8 cellular contexts compared by ENCODE assay signal in the genomic region with DNA sequence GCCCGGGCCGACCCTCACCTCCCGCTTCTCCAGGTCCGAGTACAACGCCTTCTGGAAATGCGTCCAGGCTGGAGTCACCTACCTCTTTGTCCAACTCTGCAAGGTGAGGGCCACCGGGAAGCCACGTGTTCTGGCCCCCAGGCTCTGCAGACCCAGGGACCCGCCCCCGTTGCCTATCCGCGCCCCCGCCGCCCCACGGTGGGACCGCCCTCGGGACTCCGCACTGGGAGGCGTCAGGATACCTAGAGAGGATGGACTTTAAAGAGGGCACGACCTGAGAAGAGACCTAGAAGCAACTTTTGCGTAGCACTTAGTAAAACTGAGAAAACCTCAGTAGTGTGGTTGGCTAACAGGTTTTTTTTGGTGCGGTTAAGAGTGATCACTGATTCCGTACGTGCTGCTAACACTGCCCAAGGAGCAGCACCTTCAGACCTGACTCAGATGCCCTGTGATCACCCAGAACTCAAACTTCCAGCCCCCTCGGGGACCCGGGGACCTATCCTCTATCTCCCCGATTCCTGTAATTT. TPM values are rescaled to one million over a fixed set of nuclear protein-coding genes. Genes with fewer than 3 reads are reported as not detected.
A peak's percentile ranks its signal among the peaks of the same experiment; 100 is the strongest.
DNase-seq lines count a peak whose midpoint lies in the region; ATAC-seq, FAIRE-seq and TF ChIP-seq lines count a peak whose summit lies in the region.

No MANE protein-coding gene starts in this region.

- peak overlapping the region; percentile 100 for H3K4me2 ChIP-seq in K562 (ENCODE audit: insufficient read depth, low read length)

- under 1% methylated on average over 20 of the region's 27 CpGs for WGBS in K562 (ENCODE audit: insufficient coverage, low coverage, missing lambda C conversion rate)

- no peak for DNase-seq in AG04449 (ENCODE audit: low read depth, low spot score)
- DNase-seq in GM19239 (ENCODE audit: insufficient read length, low spot score), result peak; percentile 55
- peak in 4 of 5 experiments; percentile 29 to 83 (median 56) for DNase-seq in T-helper 2 cell
- DNase-seq in K562 (ENCODE audit: extremely low read depth in 1 of 4, low spot score in 3 of 4), result peak; percentile 71 to 89 (median 84)
- DNase-seq in islet precursor cell, result peak; percentile 71
- DNase-seq in stimulated activated CD4-positive, alpha-beta T cell treated with anti-CD3 and anti-CD28 coated beads, Interleukin-4, amount 100 ng/mL, for 24 hours, result peak; percentile 67
- DNase-seq in NCI-H1436 treated with DMSO at 0.1 percent for 48 hours (lab: John Stamatoyannopoulos, UW), result no peak

- peak overlapping the region; percentile 90 for H3K27ac ChIP-seq in K562 (ENCODE audit: extremely low read depth, low read depth, low read length)

- H3K9me1 ChIP-seq in K562 (ENCODE audit: control insufficient read depth, insufficient read depth, low read length), result peaks cover 13% of the 10 kb centered on the region

- no peaks in the 10 kb centered on the region for H3K27me3 ChIP-seq in K562 (ENCODE audit: control insufficient read depth in 2 of 2, insufficient read depth in 2 of 2, low read length in 2 of 2)

- H3K9ac ChIP-seq in K562 (ENCODE audit: insufficient read depth in 1 of 2, low read depth in 2 of 2, low read length in 2 of 2), result peak overlapping the region; percentile 93

- H3K9me3 ChIP-seq in K562 (replicated peaks; ENCODE audit: control insufficient read depth, insufficient read depth, low read depth, low read length), result no peaks in the 10 kb centered on the region

- BruUV-seq in K562 (replicated peaks; lab: Mats Ljungman, UMichigan), result no TSS peak

- FAIRE-seq in GM19239 (lab: Jason Lieb, UNC), result peak; percentile 90
- FAIRE-seq in K562 (lab: Jason Lieb, UNC), result peak; percentile 77

- CTCF ChIA-PET in AG04449 (lab: Yijun Ruan, JAX) (interaction anchor here (4.4 kb wide), 1 partner anchor 12 kb away, joined by 44 read pairs; no protein-coding TSS in a partner anchor), K562 (lab: Yijun Ruan, JAX; ENCODE audit: low intra/inter-chr PET ratio) (interaction anchor here (0.6 to 1.5 kb wide), 2 partner anchors 97 to 171 kb away, joined by 3 to 4 read pairs; no protein-coding TSS in a partner anchor)

- H3K4me3 ChIP-seq in AG04449 (ENCODE audit: low read depth, low read length) (peak overlapping the region; percentile 89), K562 (peak overlapping the region; percentile 96)

- ATAC-seq in HG03520 (IDR thresholded peaks at IDR 0.05; ENCODE audit: unreplicated experiment) (peak; percentile 29), K562 (peak; percentile 67)

- peaks cover 56% of the 10 kb centered on the region; the same call in 2 of the 3 replicates for H3K36me3 ChIP-seq in K562 (ENCODE audit: control insufficient read depth, insufficient read depth, low read length)

- TF ChIP-seq CTCF in AG04449 (IDR thresholded peaks at IDR 0.05; ENCODE audit: insufficient read depth, low read length, missing control alignments) (no peak), K562 (IDR thresholded peaks at IDR 0.05 in 2 of 3, conservative IDR thresholded peaks at IDR 0.05 in 1 of 3; ENCODE audit: insufficient read depth in 2 of 3, low read depth in 1 of 3, low read length in 3 of 3) (no peak)

- POLR2A ChIA-PET in AG04449 (lab: Yijun Ruan, JAX) (no interaction called here), K562 (lab: Yijun Ruan, JAX) (no interaction called here)

- TF ChIP-seq POLR2A in K562 (conservative IDR thresholded peaks at IDR 0.05), result no peak

- H3K79me2 ChIP-seq in K562 (ENCODE audit: control insufficient read depth, insufficient read depth, low read length), result peaks cover 36% of the 10 kb centered on the region

- intact Hi-C loops in K562 (cut with micrococcal nuclease), result no loop called here

- H4K20me1 ChIP-seq in K562 (replicated peaks; ENCODE audit: control insufficient read depth, insufficient read depth, low read length), result peaks cover 9% of the 10 kb centered on the region

- H2AFZ ChIP-seq in K562 (ENCODE audit: low read depth, low read length), result peak overlapping the region; percentile 97

- no peak for TF ChIP-seq EP300 in K562 (IDR thresholded peaks at IDR 0.05; ENCODE audit: low read length)

- peaks cover 16 to 40% of the 10 kb centered on the region in 2 experiments; a peak in 4 of 5 replicates for H3K4me1 ChIP-seq in K562 (replicated peaks in 1 of 2; ENCODE audit: control insufficient read depth in 2 of 2, insufficient read depth in 2 of 2, low read length in 2 of 2)

- TF ChIP-seq RAD21 in K562 (CRISPR knock-in tag; conservative IDR thresholded peaks at IDR 0.05 in 1 of 2, IDR thresholded peaks at IDR 0.05 in 1 of 2), result no peak

- in situ Hi-C loops in K562 (cut with MboI), result no loop called here

RNA-seq across cellular contexts. Expression of gene TMEM147, which starts 0.5 kb away (rescaled TPM):
- total RNA-seq in K562 (2011; cell fraction: chromatin; rRNA removed; ENCODE audit: low replicate concordance), result 68.3 and 181 TPM in 2 replicates
- 322 and 336 TPM in 2 replicates for total RNA-seq in K562 (2011; cell fraction: nucleolus; rRNA removed)
- total RNA-seq in K562 (2011; cell fraction: nucleoplasm; rRNA removed), result 256 and 280 TPM in 2 replicates
- total RNA-seq in K562 (2014; rRNA removed) (161 and 202 TPM in 2 replicates), K562 (2014; rRNA removed; fragmentation: Illumina TruSeq; extraction: Trizol) (101 and 120 TPM in 2 replicates), K562 (2015; rRNA removed; fragmentation: Illumina TruSeq; extraction: Trizol) (124 and 134 TPM in 2 replicates), K562 (2021) (142 and 162 TPM in 2 replicates)
- polyA plus RNA-seq in K562 (2011; rRNA removed) (189 and 205 TPM in 2 replicates), K562 (2014; fragmentation: Illumina TruSeq; extraction: Trizol) (156 and 158 TPM in 2 replicates), K562 (2014; fragmentation: Nextera tagmentation; extraction: Ambion mirVana) (10 to 100 TPM; 73.8 to 78.2 TPM), K562 (2014; rRNA removed) (194 and 231 TPM in 2 replicates)
- polyA plus RNA-seq in K562 (2011; cell fraction: cytosol; rRNA removed), result 306 and 458 TPM in 2 replicates
- 165 and 200 TPM in 2 replicates for polyA plus RNA-seq in K562 (2011; cell fraction: nucleus; rRNA removed)
- polyA plus RNA-seq in K562 (2012), result 129 and 174 TPM in 2 replicates
- 135 and 206 TPM in 2 replicates for polyA minus RNA-seq in K562 (2011; rRNA and poly(A)+ RNA removed)
- 70.2 and 86.0 TPM in 2 replicates for polyA minus RNA-seq in K562 (2011; cell fraction: cytosol; rRNA and poly(A)+ RNA removed)
- 29.9 and 42.4 TPM in 2 replicates for polyA minus RNA-seq in K562 (2011; cell fraction: nucleus; rRNA and poly(A)+ RNA removed)

RNA-seq across cellular contexts. Expression of gene GAPDHS, which starts 12.7 kb away (rescaled TPM):
- total RNA-seq in K562 (2011; cell fraction: chromatin; rRNA removed; ENCODE audit: low replicate concordance), result not detected in 2 replicates
- total RNA-seq in K562 (2011; cell fraction: nucleolus; rRNA removed), result not detected in 2 replicates
- total RNA-seq in K562 (2011; cell fraction: nucleoplasm; rRNA removed), result not detected in 2 replicates
- not detected in 2 replicates for total RNA-seq in K562 (2014; rRNA removed)
- not detected in 2 replicates for total RNA-seq in K562 (2014; rRNA removed; fragmentation: Illumina TruSeq; extraction: Trizol)
- total RNA-seq in K562 (2015; rRNA removed; fragmentation: Illumina TruSeq; extraction: Trizol), result not detected in 2 replicates
- not detected in 2 replicates for total RNA-seq in K562 (2021)
- 0.08 TPM in 1 of 2 replicates, not detected in the other for polyA plus RNA-seq in K562 (2011; rRNA removed)
- not detected in 2 replicates for polyA plus RNA-seq in K562 (2011; cell fraction: cytosol; rRNA removed)
- not detected in 2 replicates for polyA plus RNA-seq in K562 (2011; cell fraction: nucleus; rRNA removed)
- not detected in 2 replicates for polyA plus RNA-seq in K562 (2012)
- not detected in 2 replicates for polyA plus RNA-seq in K562 (2014; fragmentation: Illumina TruSeq; extraction: Trizol)
- polyA plus RNA-seq in K562 (2014; fragmentation: Nextera tagmentation; extraction: Ambion mirVana), result not detected
- polyA plus RNA-seq in K562 (2014; rRNA removed), result 0.12 TPM in 1 of 2 replicates, not detected in the other
- polyA minus RNA-seq in K562 (2011; rRNA and poly(A)+ RNA removed), result not detected in 2 replicates
- not detected in 2 replicates for polyA minus RNA-seq in K562 (2011; cell fraction: cytosol; rRNA and poly(A)+ RNA removed)
- not detected in 2 replicates for polyA minus RNA-seq in K562 (2011; cell fraction: nucleus; rRNA and poly(A)+ RNA removed)

RNA-seq across cellular contexts. Expression of gene ATP4A, which starts 17.5 kb away (rescaled TPM):
- 0.30 TPM in 1 of 2 replicates, not detected in the other for total RNA-seq in K562 (2011; cell fraction: chromatin; rRNA removed; ENCODE audit: low replicate concordance)
- 0.39 and 0.50 TPM in 2 replicates for total RNA-seq in K562 (2011; cell fraction: nucleolus; rRNA removed)
- total RNA-seq in K562 (2011; cell fraction: nucleoplasm; rRNA removed), result 0.22 TPM in 1 of 2 replicates, not detected in the other
- total RNA-seq in K562 (2014; rRNA removed), result not detected in 2 replicates
- total RNA-seq in K562 (2014; rRNA removed; fragmentation: Illumina TruSeq; extraction: Trizol), result not detected in 2 replicates
- not detected in 2 replicates for total RNA-seq in K562 (2015; rRNA removed; fragmentation: Illumina TruSeq; extraction: Trizol)
- not detected in 2 replicates for total RNA-seq in K562 (2021)
- 0.12 and 0.15 TPM in 2 replicates for polyA plus RNA-seq in K562 (2011; rRNA removed)
- polyA plus RNA-seq in K562 (2011; cell fraction: cytosol; rRNA removed), result 0.12 and 0.16 TPM in 2 replicates
- polyA plus RNA-seq in K562 (2011; cell fraction: nucleus; rRNA removed), result 0.38 and 0.51 TPM in 2 replicates
- 0.08 and 0.19 TPM in 2 replicates for polyA plus RNA-seq in K562 (2012)
- polyA plus RNA-seq in K562 (2014; fragmentation: Illumina TruSeq; extraction: Trizol), result not detected in 2 replicates
- polyA plus RNA-seq in K562 (2014; fragmentation: Nextera tagmentation; extraction: Ambion mirVana), result not detected
- not detected in 2 replicates for polyA plus RNA-seq in K562 (2014; rRNA removed)
- polyA minus RNA-seq in K562 (2011; rRNA and poly(A)+ RNA removed), result not detected in 2 replicates
- not detected in 2 replicates for polyA minus RNA-seq in K562 (2011; cell fraction: cytosol; rRNA and poly(A)+ RNA removed)
- not detected in 2 replicates for polyA minus RNA-seq in K562 (2011; cell fraction: nucleus; rRNA and poly(A)+ RNA removed)

RNA-seq across cellular contexts. Expression of gene SBSN, which starts 17.8 kb away (rescaled TPM):
- total RNA-seq in K562 (2011; cell fraction: chromatin; rRNA removed; ENCODE audit: low replicate concordance), result not detected in 2 replicates
- not detected in 2 replicates for total RNA-seq in K562 (2011; cell fraction: nucleolus; rRNA removed)
- total RNA-seq in K562 (2011; cell fraction: nucleoplasm; rRNA removed), result not detected in 2 replicates
- total RNA-seq in K562 (2014; rRNA removed), result 0.05 TPM in 1 of 2 replicates, not detected in the other
- not detected in 2 replicates for total RNA-seq in K562 (2014; rRNA removed; fragmentation: Illumina TruSeq; extraction: Trizol)
- not detected in 2 replicates for total RNA-seq in K562 (2015; rRNA removed; fragmentation: Illumina TruSeq; extraction: Trizol)
- total RNA-seq in K562 (2021), result not detected in 2 replicates
- polyA plus RNA-seq in K562 (2011; rRNA removed), result not detected in 2 replicates
- polyA plus RNA-seq in K562 (2011; cell fraction: cytosol; rRNA removed), result not detected in 2 replicates
- not detected in 2 replicates for polyA plus RNA-seq in K562 (2011; cell fraction: nucleus; rRNA removed)
- not detected in 2 replicates for polyA plus RNA-seq in K562 (2012)
- not detected in 2 replicates for polyA plus RNA-seq in K562 (2014; fragmentation: Illumina TruSeq; extraction: Trizol)
- not detected for polyA plus RNA-seq in K562 (2014; fragmentation: Nextera tagmentation; extraction: Ambion mirVana)
- polyA plus RNA-seq in K562 (2014; rRNA removed), result not detected in 2 replicates
- not detected in 2 replicates for polyA minus RNA-seq in K562 (2011; rRNA and poly(A)+ RNA removed)
- polyA minus RNA-seq in K562 (2011; cell fraction: cytosol; rRNA and poly(A)+ RNA removed), result not detected in 2 replicates
- polyA minus RNA-seq in K562 (2011; cell fraction: nucleus; rRNA and poly(A)+ RNA removed), result not detected in 2 replicates

RNA-seq across cellular contexts. Expression of gene DMKN, which starts 32.5 kb away (rescaled TPM):
- 0.42 and 1.5 TPM in 2 replicates for total RNA-seq in K562 (2011; cell fraction: chromatin; rRNA removed; ENCODE audit: low replicate concordance)
- 0.67 TPM in 1 of 2 replicates, not detected in the other for total RNA-seq in K562 (2011; cell fraction: nucleolus; rRNA removed)
- 1.5 TPM in 1 of 2 replicates, not detected in the other for total RNA-seq in K562 (2011; cell fraction: nucleoplasm; rRNA removed)
- total RNA-seq in K562 (2014; rRNA removed) (not detected in 2 replicates), K562 (2014; rRNA removed; fragmentation: Illumina TruSeq; extraction: Trizol) (not detected in 2 replicates), K562 (2015; rRNA removed; fragmentation: Illumina TruSeq; extraction: Trizol) (not detected in 2 replicates), K562 (2021) (0.53 TPM in 1 of 2 replicates, not detected in the other)
- polyA plus RNA-seq in K562 (2011; rRNA removed) (0.36 and 0.65 TPM in 2 replicates), K562 (2014; fragmentation: Illumina TruSeq; extraction: Trizol) (not detected in 2 replicates), K562 (2014; fragmentation: Nextera tagmentation; extraction: Ambion mirVana) (not detected), K562 (2014; rRNA removed) (not detected in 2 replicates)
- 1.3 and 1.6 TPM in 2 replicates for polyA plus RNA-seq in K562 (2011; cell fraction: cytosol; rRNA removed)
- 0.91 and 2.1 TPM in 2 replicates for polyA plus RNA-seq in K562 (2011; cell fraction: nucleus; rRNA removed)
- polyA plus RNA-seq in K562 (2012), result 0.53 and 2.7 TPM in 2 replicates
- polyA minus RNA-seq in K562 (2011; rRNA and poly(A)+ RNA removed), result not detected in 2 replicates
- not detected in 2 replicates for polyA minus RNA-seq in K562 (2011; cell fraction: cytosol; rRNA and poly(A)+ RNA removed)
- 0.13 and 0.89 TPM in 2 replicates for polyA minus RNA-seq in K562 (2011; cell fraction: nucleus; rRNA and poly(A)+ RNA removed)

Comparison
In these comparisons a context has a peak if more than half of its experiments do, and no peak if none do; other contexts are left out.
1. DNase-seq: peak in GM19239 (single experiment), T-helper 2 cell (4 of 5), K562 (4 of 4), islet precursor cell (single experiment) and stimulated activated CD4-positive, alpha-beta T cell treated with anti-CD3 and anti-CD28 coated beads, Interleukin-4, amount 100 ng/mL, for 24 hours (single experiment); none in AG04449 (single experiment) and NCI-H1436 treated with DMSO at 0.1 percent for 48 hours (single experiment).